ENCODE assay signal across 7 cellular contexts in the genomic region with DNA sequence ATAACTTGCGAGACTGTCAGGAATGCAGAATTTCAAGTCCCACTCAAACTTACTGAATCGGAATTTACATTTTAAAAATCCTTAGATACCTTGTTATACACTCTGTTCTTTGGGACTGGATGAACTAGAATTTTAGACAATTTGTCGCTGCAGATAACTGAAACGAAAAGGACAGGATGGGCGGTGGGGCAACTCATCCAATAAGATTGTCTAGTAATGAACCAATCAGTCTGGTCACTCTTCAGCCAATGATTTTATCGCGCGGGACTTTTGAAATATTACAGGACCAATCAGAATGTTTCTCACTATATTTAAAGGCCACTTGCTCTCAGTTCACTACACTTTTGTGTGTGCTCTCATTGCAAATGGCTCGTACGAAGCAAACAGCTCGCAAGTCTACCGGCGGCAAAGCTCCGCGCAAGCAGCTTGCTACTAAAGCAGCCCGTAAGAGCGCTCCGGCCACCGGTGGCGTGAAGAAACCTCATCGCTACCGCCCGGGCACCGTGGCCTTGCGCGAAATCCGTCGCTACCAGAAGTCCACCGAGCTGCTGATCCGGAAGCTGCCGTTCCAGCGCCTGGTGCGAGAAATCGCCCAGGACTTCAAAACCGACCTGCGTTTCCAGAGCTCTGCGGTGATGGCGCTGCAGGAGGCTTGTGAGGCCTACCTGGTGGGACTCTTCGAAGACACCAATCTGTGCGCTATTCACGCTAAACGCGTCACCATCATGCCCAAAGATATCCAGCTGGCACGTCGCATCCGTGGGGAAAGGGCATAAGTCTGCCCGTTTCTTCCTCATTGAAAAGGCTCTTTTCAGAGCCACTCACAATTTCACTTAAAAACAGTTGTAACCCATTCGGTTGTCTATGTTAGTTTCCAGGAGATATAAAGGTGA. TPM values are rescaled to one million over a fixed set of nuclear protein-coding genes. Genes with fewer than 3 reads are reported as not detected.
A peak's percentile ranks its signal among the peaks of the same experiment; 100 is the strongest.
DNase-seq lines count a peak whose midpoint lies in the region; ATAC-seq and FAIRE-seq lines count a peak whose summit lies in the region.

No MANE protein-coding gene starts in this region.

- H3K27me3 Mint-ChIP-seq in activated CD8-positive, alpha-beta memory T cell treated with anti-CD3 and anti-CD28 coated beads, Interleukin-2, amount 10 ng/mL, durations not matched to agents 7 days and 5 days: no peaks in the 10 kb centered on the region

- H3K27ac Mint-ChIP-seq in activated CD8-positive, alpha-beta memory T cell treated with anti-CD3 and anti-CD28 coated beads, Interleukin-2, amount 10 ng/mL, durations not matched to agents 7 days and 5 days: peak overlapping the region; percentile 99

- H3K9me3 Mint-ChIP-seq in activated CD8-positive, alpha-beta memory T cell treated with anti-CD3 and anti-CD28 coated beads, Interleukin-2, amount 10 ng/mL, durations not matched to agents 7 days and 5 days (ENCODE audit: low read depth): no peaks in the 10 kb centered on the region

- DNase-seq in NCI-H2227 (lab: John Stamatoyannopoulos, UW; ENCODE audit: unreplicated experiment): peak; percentile 97
- DNase-seq in activated CD8-positive, alpha-beta memory T cell treated with anti-CD3 and anti-CD28 coated beads, Interleukin-2, amount 10 ng/mL, durations not matched to agents 7 days and 5 days: peak; percentile 90
- DNase-seq in stromal cell of bone marrow (ENCODE audit: low read depth): peak; percentile 91

- CTCF ChIA-PET in activated CD8-positive, alpha-beta memory T cell treated with anti-CD3 and anti-CD28 coated beads, Interleukin-2, amount 10 ng/mL, durations not matched to agents 7 days and 5 days (lab: Charles Lee): interaction anchor here (0.7 to 4.6 kb wide), 10 partner anchors 11 to 78 kb away, joined by 3 to 45 read pairs (median 6); a partner anchor contains a TSS

- peak overlapping the region; percentile 78 for H3K4me3 Mint-ChIP-seq in activated CD8-positive, alpha-beta memory T cell treated with anti-CD3 and anti-CD28 coated beads, Interleukin-2, amount 10 ng/mL, durations not matched to agents 7 days and 5 days

- no peaks in the 10 kb centered on the region for H3K36me3 Mint-ChIP-seq in activated CD8-positive, alpha-beta memory T cell treated with anti-CD3 and anti-CD28 coated beads, Interleukin-2, amount 10 ng/mL, durations not matched to agents 7 days and 5 days

- H3K9ac ChIP-seq in mucosa of rectum (ENCODE audit: low read depth in 1 of 2, low read length in 2 of 2): peak overlapping the region; percentile 83 to 89

- H3K36me3 ChIP-seq in mucosa of rectum (ENCODE audit: control insufficient read depth in 2 of 2, insufficient read depth in 2 of 2, low read length in 2 of 2): no peaks in the 10 kb centered on the region

- FAIRE-seq in endometrium (lab: Jason Lieb, UNC): peak; percentile 80

- H3K9me3 ChIP-seq in mucosa of rectum (ENCODE audit: control insufficient read depth in 2 of 2, low read length in 2 of 2): no peaks in the 10 kb centered on the region

- ATAC-seq in GM18511 (IDR thresholded peaks at IDR 0.05; ENCODE audit: unreplicated experiment) (peak; percentile 51), HG02981 (IDR thresholded peaks at IDR 0.05; ENCODE audit: unreplicated experiment) (peak; percentile 52)
- peak; percentile 59 for ATAC-seq in activated CD8-positive, alpha-beta memory T cell treated with anti-CD3 and anti-CD28 coated beads, Interleukin-2, amount 10 ng/mL, durations not matched to agents 7 days and 5 days

- peak overlapping the region; percentile 89 to 95 for H3K4me3 ChIP-seq in mucosa of rectum (ENCODE audit: low read length in 2 of 2)

- peaks cover 13 to 23% of the 10 kb centered on the region in 2 donors for H3K4me1 ChIP-seq in mucosa of rectum (ENCODE audit: control insufficient read depth in 2 of 2, insufficient read depth in 2 of 2, low read length in 2 of 2)

- peak overlapping the region; percentile 95 to 97 for H3K27ac ChIP-seq in mucosa of rectum (ENCODE audit: low read depth in 2 of 2, low read length in 2 of 2)

- no peaks in the 10 kb centered on the region for H3K27me3 ChIP-seq in mucosa of rectum (ENCODE audit: control insufficient read depth in 2 of 2, insufficient read depth in 2 of 2, low read length in 2 of 2)

- H3K4me1 Mint-ChIP-seq in activated CD8-positive, alpha-beta memory T cell treated with anti-CD3 and anti-CD28 coated beads, Interleukin-2, amount 10 ng/mL, durations not matched to agents 7 days and 5 days: peaks cover 36% of the 10 kb centered on the region

RNA-seq across cellular contexts. Expression of a gene that starts 41.9 kb away (rescaled TPM):
- 1 to 10 TPM; 1.6 to 3.4 TPM for total RNA-seq in activated CD8-positive, alpha-beta memory T cell treated with anti-CD3 and anti-CD28 coated beads, Interleukin-2, amount 10 ng/mL, durations not matched to agents 7 days and 5 days

Comparison
In these comparisons a context has a peak if more than half of its experiments do, and no peak if none do; other contexts are left out.
1. Peak in every context shown above with its lines: DNase-seq, ATAC-seq, H3K4me3 ChIP-seq and H3K27ac ChIP-seq.